Comparison of ENCODE assay signal across 15 cellular contexts in genomic region chr9:38212016-38212415, GRCh38.
DNase-seq lines count a peak whose midpoint lies in the region; ATAC-seq and TF ChIP-seq lines count a peak whose summit lies in the region.
"Had no signal": no experiment of that assay in that cellular context is flagged by ENCODE, and none has a peak within 500 bp of the region (broad histone marks: within the 10 kb centered on the region; RNA-seq: fewer than 3 reads in every experiment).

No MANE protein-coding gene starts in this region.

- TF ChIP-seq CTCF in colonic mucosa (IDR thresholded peaks at IDR 0.05), result no peak
- TF ChIP-seq CTCF in upper lobe of right lung (IDR thresholded peaks at IDR 0.05), result no peak

- H3K36me3 ChIP-seq in colonic mucosa (no peaks in the 10 kb centered on the region), upper lobe of right lung (no peaks in the 10 kb centered on the region)
- no peaks in the 10 kb centered on the region for H3K36me3 ChIP-seq in CD8-positive, alpha-beta memory T cell (ENCODE audit: insufficient read depth, low read length)
- H3K36me3 ChIP-seq: BLaER1 treated with 17β-estradiol and CSF1 and Interleukin-3, amounts not matched to agents 10 nM and 100 nM had no signal

- H3K4me3 ChIP-seq in colonic mucosa, result no peak overlapping the region
- H3K4me3 ChIP-seq in upper lobe of right lung, result no peak overlapping the region
- no peak overlapping the region for H3K4me3 ChIP-seq in CD8-positive, alpha-beta memory T cell (ENCODE audit: low read length)
- H3K4me3 ChIP-seq: BLaER1 treated with 17β-estradiol and CSF1 and Interleukin-3, amounts not matched to agents 10 nM and 100 nM; GM23248 had no signal

- no peak for ATAC-seq in upper lobe of right lung
- ATAC-seq: CD8-positive, alpha-beta T cell had no signal

- POLR2A ChIA-PET in CD8-positive, alpha-beta memory T cell (lab: Charles Lee), result no interaction called here

- no peak overlapping the region for H3K27ac Mint-ChIP-seq in CD8-positive, alpha-beta memory T cell
- H3K27ac Mint-ChIP-seq: B cell; CD8-positive, alpha-beta T cell; IgD-negative memory B cell had no signal

- H3K4me1 ChIP-seq in colonic mucosa (no peaks in the 10 kb centered on the region), upper lobe of right lung (no peaks in the 10 kb centered on the region)
- no peaks in the 10 kb centered on the region for H3K4me1 ChIP-seq in CD8-positive, alpha-beta memory T cell (ENCODE audit: insufficient read depth, low read length)

- H3K27me3 ChIP-seq in colonic mucosa (no peaks in the 10 kb centered on the region), upper lobe of right lung (no peaks in the 10 kb centered on the region)
- no peaks in the 10 kb centered on the region for H3K27me3 ChIP-seq in CD8-positive, alpha-beta memory T cell (ENCODE audit: insufficient read depth, low read length, poor library complexity, severe bottlenecking)
- H3K27me3 ChIP-seq: BLaER1 treated with 17β-estradiol and CSF1 and Interleukin-3, amounts not matched to agents 10 nM and 100 nM had no signal

- H3K9me3 ChIP-seq in colonic mucosa, result no peaks in the 10 kb centered on the region
- peaks cover 3% of the 10 kb centered on the region for H3K9me3 ChIP-seq in upper lobe of right lung
- H3K9me3 ChIP-seq in CD8-positive, alpha-beta memory T cell (ENCODE audit: low read length), result no peaks in the 10 kb centered on the region
- H3K9me3 ChIP-seq: Caco-2 had no signal

- H3K4me3 Mint-ChIP-seq in CD8-positive, alpha-beta memory T cell, result no peak overlapping the region
- H3K4me3 Mint-ChIP-seq: B cell; CD8-positive, alpha-beta T cell; IgD-negative memory B cell had no signal

- peaks cover 0 to 3% (median 0%) of the 10 kb centered on the region in 3 donors for H3K36me3 Mint-ChIP-seq in CD8-positive, alpha-beta memory T cell
- H3K36me3 Mint-ChIP-seq: CD8-positive, alpha-beta T cell; IgD-negative memory B cell had no signal

- H3K9ac ChIP-seq in colonic mucosa (ENCODE audit: low read depth in 2 of 2, low read length in 2 of 2), result no peak overlapping the region
- H3K9ac ChIP-seq: BLaER1 treated with 17β-estradiol and CSF1 and Interleukin-3, amounts not matched to agents 10 nM and 100 nM; GM23248 had no signal

- H3K9me3 Mint-ChIP-seq in CD8-positive, alpha-beta memory T cell, result no peaks in the 10 kb centered on the region
- H3K9me3 Mint-ChIP-seq: CD8-positive, alpha-beta T cell had no signal

- CTCF ChIA-PET in CD8-positive, alpha-beta memory T cell (lab: Charles Lee), result no interaction called here

- peaks cover 3 to 44% of the 10 kb centered on the region in 2 donors for H3K27me3 Mint-ChIP-seq in CD8-positive, alpha-beta memory T cell

- DNase-seq in colonic mucosa, result peak; percentile 38
- DNase-seq in left kidney (ENCODE audit: low read depth, low spot score), result peak; percentile 30
- DNase-seq in mucosa of gallbladder (ENCODE audit: low spot score), result peak; percentile 50
- DNase-seq in ureter (ENCODE audit: low spot score), result peak; percentile 27
- DNase-seq in upper lobe of right lung, result no peak
- no peak for DNase-seq in CD8-positive, alpha-beta memory T cell
- no peak for DNase-seq in NCI-H2196 (lab: John Stamatoyannopoulos, UW; ENCODE audit: unreplicated experiment)
- DNase-seq: Caco-2; CD8-positive, alpha-beta T cell; GM23248; HCEC 1CT had no signal

- intact Hi-C loops in colonic mucosa (cut with DNase I), result no loop called here
- intact Hi-C loops in upper lobe of right lung (cut with DNase I), result no loop called here

- H3K27ac ChIP-seq in colonic mucosa (no peak overlapping the region), upper lobe of right lung (no peak overlapping the region)
- H3K27ac ChIP-seq in CD8-positive, alpha-beta memory T cell (ENCODE audit: low read depth, low read length), result no peak overlapping the region
- H3K27ac ChIP-seq: BLaER1 treated with 17β-estradiol and CSF1 and Interleukin-3, amounts not matched to agents 10 nM and 100 nM; GM23248; HL-60 had no signal

- H3K4me1 Mint-ChIP-seq in CD8-positive, alpha-beta memory T cell, result no peaks in the 10 kb centered on the region
- H3K4me1 Mint-ChIP-seq: B cell, IgD-negative memory B cell had no signal

Comparison
In these comparisons a context has a peak if more than half of its experiments do, and no peak if none do; other contexts are left out.
1. DNase-seq: peak in colonic mucosa (single experiment), left kidney (single experiment), mucosa of gallbladder (single experiment) and ureter (single experiment); none in upper lobe of right lung (single experiment), CD8-positive, alpha-beta memory T cell (0 of 5) and NCI-H2196 (single experiment).